ENCODE assay signal across 8 cellular contexts in the genomic region with DNA sequence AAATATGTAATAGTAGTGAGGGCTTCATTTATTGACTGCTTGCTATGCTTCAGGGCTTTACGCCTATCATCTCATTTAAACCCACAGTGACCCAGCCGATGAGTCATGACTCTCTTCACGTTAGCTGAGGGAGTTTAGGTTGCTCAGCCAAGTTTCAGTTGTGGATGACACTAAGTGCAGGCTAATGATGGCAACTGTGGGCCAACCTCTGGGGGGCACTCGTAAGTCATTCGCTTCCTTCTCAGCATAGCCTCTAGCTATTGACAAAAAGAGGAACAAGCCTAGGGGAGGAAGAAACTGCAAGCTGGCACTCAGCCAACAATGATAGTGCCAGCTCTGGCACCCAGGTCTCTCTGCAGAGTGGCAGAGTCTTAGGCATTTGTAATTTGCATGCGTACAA.
DNase-seq lines count a peak whose midpoint lies in the region; ATAC-seq and FAIRE-seq lines count a peak whose summit lies in the region.

No MANE protein-coding gene starts in this region.

- peaks cover 12% of the 10 kb centered on the region for H3K4me1 ChIP-seq in right cardiac atrium (ENCODE audit: control insufficient read depth, insufficient read depth, low read length)

- intact Hi-C loops in right cardiac atrium (cut with DNase I), result loop anchor here in 1 of 4 donors (10.0 kb wide), 1 partner anchor 388 kb away; a partner anchor contains a TSS

- DNase-seq in AG08395 (ENCODE audit: low spot score) (peak; percentile 49), RCC 7860 (ENCODE audit: low spot score) (peak; percentile 40), right cardiac atrium (peak; percentile 46 to 83 (median 76)), HPDE6-E6E7 (ENCODE audit: extremely low spot score) (no peak)
- peak; percentile 37 for DNase-seq in activated T-helper 9 cell treated with anti-CD3 and anti-CD28 coated beads, Interleukin-2, amount 50 U/mL, for 16 hours (ENCODE audit: low read depth)
- peak; percentile 38 for DNase-seq in stimulated activated CD8-positive, alpha-beta memory T cell treated with anti-CD3 and anti-CD28 coated beads, Interleukin-12 subunit alpha, Interleukin-12 subunit beta, amount 100 ng/mL, for 1 hour (ENCODE audit: low read depth)

- no peak overlapping the region for H3K27ac ChIP-seq in right cardiac atrium (ENCODE audit: low read length)

- H3K9me3 ChIP-seq in right cardiac atrium (ENCODE audit: control insufficient read depth, low read length), result no peaks in the 10 kb centered on the region

- no peak overlapping the region for H3K4me3 ChIP-seq in right cardiac atrium (ENCODE audit: low read length)

- ATAC-seq in GM19023 (IDR thresholded peaks at IDR 0.05; ENCODE audit: unreplicated experiment), result peak; percentile 86
- ATAC-seq in HG03103 (IDR thresholded peaks at IDR 0.05; ENCODE audit: low read depth, unreplicated experiment), result peak; percentile 80
- ATAC-seq in right cardiac atrium, result peak; percentile 28 to 60

- 62% methylated on average over 6 of the region's 6 CpGs for WGBS in right cardiac atrium

- peak; percentile 53 for FAIRE-seq in RCC 7860 (lab: Jason Lieb, UNC)

- H3K27me3 ChIP-seq in right cardiac atrium (ENCODE audit: control insufficient read depth, insufficient read depth), result no peaks in the 10 kb centered on the region
